In genomic region chr2:201116959-201117734, GRCh38 we compare ENCODE assay signal across 8 cellular contexts. TPM values are rescaled to one million over a fixed set of nuclear protein-coding genes. Genes with fewer than 3 reads are reported as not detected.
DNase-seq lines count a peak whose midpoint lies in the region; ATAC-seq and TF ChIP-seq lines count a peak whose summit lies in the region.

No MANE protein-coding gene starts in this region.

- in situ Hi-C loops in Panc1 (cut with HindIII; ENCODE audit: low pct_unique_long_range_greater_than_20kb, low sequenced_read_pairs): no loop called here

- peaks cover 34% of the 10 kb centered on the region for H3K27me3 Mint-ChIP-seq in brain

- H3K27me3 ChIP-seq in HL-60 (ENCODE audit: insufficient read depth, poor library complexity, severe bottlenecking) (no peaks in the 10 kb centered on the region), Panc1 (ENCODE audit: control insufficient read depth, insufficient read depth, low read length) (no peaks in the 10 kb centered on the region)

- POLR2A ChIA-PET in Panc1 (lab: Charles Lee): interaction anchor here (0.6 to 1.2 kb wide), 4 partner anchors 10 to 153 kb away, joined by 3 to 11 read pairs (median 8); no protein-coding TSS in a partner anchor

- no peaks in the 10 kb centered on the region for H3K36me3 Mint-ChIP-seq in brain

- peaks cover 32% of the 10 kb centered on the region for H3K4me1 Mint-ChIP-seq in brain

- peaks cover 36% of the 10 kb centered on the region for H3K4me1 ChIP-seq in Panc1 (ENCODE audit: control insufficient read depth, insufficient read depth, low read length)

- H3K36me3 ChIP-seq in Panc1 (ENCODE audit: control insufficient read depth, insufficient read depth, low read length): no peaks in the 10 kb centered on the region

- H3K4me3 ChIP-seq in HL-60 (replicated peaks; ENCODE audit: insufficient read depth, low read length) (peak overlapping the region; percentile 85), Panc1 (ENCODE audit: low read depth in 2 of 2, low read length in 2 of 2) (peak overlapping the region; percentile 67 to 84), iPS-11a (ENCODE audit: low read depth, low read length) (peak overlapping the region; percentile 41), skeletal muscle cell (ENCODE audit: low read depth, low read length) (peak overlapping the region; percentile 72)

- DNase-seq in AG08396 (ENCODE audit: low spot score) (peak; percentile 70), HL-60 (ENCODE audit: low read depth in 1 of 2, low spot score in 1 of 2) (peak; percentile 65 to 72), Panc1 (ENCODE audit: low read depth, low spot score) (peak; percentile 69), skeletal muscle cell (ENCODE audit: low read depth) (peak; percentile 68), HPDE6-E6E7 (ENCODE audit: extremely low spot score) (no peak)

- CTCF ChIA-PET in Panc1 (lab: Charles Lee): interaction anchor here (1.1 kb wide), 1 partner anchor 41 kb away, joined by 6 read pairs; no protein-coding TSS in a partner anchor

- peak overlapping the region; percentile 98 for H3K27ac ChIP-seq in HL-60 (replicated peaks)
- H3K27ac ChIP-seq in Panc1 (ENCODE audit: low read length): peak overlapping the region; percentile 100

- peak overlapping the region; percentile 76 to 94 (median 86) for H3K4me3 Mint-ChIP-seq in brain

- intact Hi-C loops in Panc1 (cut with micrococcal nuclease; ENCODE audit: unreplicated experiment): no loop called here

- H3K9me3 Mint-ChIP-seq in brain: peaks cover 0 to 13% (median 4%) of the 10 kb centered on the region in 5 experiments

- H3K9me3 ChIP-seq in Panc1 (ENCODE audit: control insufficient read depth, insufficient read depth, low read depth, low read length): no peaks in the 10 kb centered on the region

- BruUV-seq in Panc1 (replicated peaks; lab: Mats Ljungman, UMichigan): no TSS peak

- peak; percentile 31 for ATAC-seq in Panc1

- peak overlapping the region; percentile 86 to 96 (median 91) for H3K27ac Mint-ChIP-seq in brain

- TF ChIP-seq CTCF in GM12873 (IDR thresholded peaks at IDR 0.05; ENCODE audit: insufficient read depth, low read depth, low read length, missing control alignments) (peak; percentile 53), HL-60 (IDR thresholded peaks at IDR 0.05; ENCODE audit: insufficient read depth, low read length) (no peak), Panc1 (IDR thresholded peaks at IDR 0.05) (no peak; the same call in 1 of the 2 replicates), brain (conservative IDR thresholded peaks at IDR 0.05) (peak in 1 of 2 experiments; percentile 25)

RNA-seq across cellular contexts. Expression of gene CFLAR, which starts 1.2 kb away (rescaled TPM):
- 46.3 TPM for total RNA-seq in Panc1 (2021; ENCODE audit: unreplicated experiment)
- 22.2 TPM for polyA plus RNA-seq in Panc1 (2012; ENCODE audit: insufficient read length)
- 16.6 TPM for polyA plus RNA-seq in brain (ENCODE audit: insufficient read depth, low read depth, low replicate concordance)

RNA-seq across cellular contexts. Expression of gene NDUFB3, which starts 45.3 kb away (rescaled TPM):
- 88.6 TPM for total RNA-seq in Panc1 (2021; ENCODE audit: unreplicated experiment)
- 47.9 TPM for polyA plus RNA-seq in Panc1 (2012; ENCODE audit: insufficient read length)
- polyA plus RNA-seq in brain (ENCODE audit: insufficient read depth, low read depth, low replicate concordance): 51.3 TPM

RNA-seq across cellular contexts. Expression of gene HYCC2, which starts 45.7 kb away (rescaled TPM):
- total RNA-seq in Panc1 (2021; ENCODE audit: unreplicated experiment): 12.0 TPM
- polyA plus RNA-seq in Panc1 (2012; ENCODE audit: insufficient read length): 1.9 TPM
- 3.0 TPM for polyA plus RNA-seq in brain (ENCODE audit: insufficient read depth, low read depth, low replicate concordance)
